In the genomic region with DNA sequence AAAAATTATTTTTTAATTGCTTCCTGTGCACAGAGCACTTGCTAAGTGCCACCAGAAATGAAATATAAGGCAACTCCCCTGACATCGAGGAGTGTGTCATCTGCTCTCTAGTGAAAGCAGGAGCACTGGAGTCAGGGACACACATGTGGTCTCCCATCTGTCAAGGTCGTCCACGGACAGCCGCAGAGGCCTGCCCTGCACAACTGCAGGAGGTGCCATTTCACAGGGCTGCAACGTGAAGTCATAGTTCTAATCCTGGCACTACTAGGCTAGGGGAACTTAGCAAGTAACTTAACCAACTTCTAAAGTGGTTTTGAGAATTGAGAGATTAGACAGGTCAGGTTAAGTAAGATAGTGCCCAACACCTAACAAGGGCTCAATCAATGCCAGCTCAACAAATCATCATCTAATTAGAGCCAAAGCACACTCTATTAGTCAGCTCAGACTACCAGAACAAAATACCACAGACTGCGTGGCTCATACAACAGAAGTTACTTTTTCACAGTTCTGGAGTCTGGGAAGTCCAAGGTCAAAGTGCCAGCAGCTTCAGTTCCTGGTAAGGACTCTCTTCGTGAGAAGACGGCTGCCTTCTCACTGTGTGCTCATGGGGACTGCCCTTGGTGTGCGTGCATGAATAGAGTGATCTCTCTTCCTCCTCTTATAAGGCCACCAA, we compare ENCODE assay signal across 10 cellular contexts. TPM values are rescaled to one million over a fixed set of nuclear protein-coding genes. Genes with fewer than 3 reads are reported as not detected.
DNase-seq lines count a peak whose midpoint lies in the region; ATAC-seq and TF ChIP-seq lines count a peak whose summit lies in the region.
"Had no signal": no experiment of that assay in that cellular context is flagged by ENCODE, and none has a peak within 500 bp of the region (broad histone marks: within the 10 kb centered on the region; RNA-seq: fewer than 3 reads in every experiment).

No MANE protein-coding gene starts in this region.

- peaks cover 75% of the 10 kb centered on the region for H3K4me1 Mint-ChIP-seq in CD8-positive, alpha-beta T cell (ENCODE audit: low read depth)

- POLR2A ChIA-PET in CD8-positive, alpha-beta T cell (lab: Charles Lee), result no interaction called here

- no peaks in the 10 kb centered on the region for H3K27me3 ChIP-seq in CD8-positive, alpha-beta T cell (ENCODE audit: insufficient read depth, low read length)
- H3K27me3 ChIP-seq in brain microvascular endothelial cell (replicated peaks), result no peaks in the 10 kb centered on the region

- H3K4me1 ChIP-seq in CD8-positive, alpha-beta T cell (ENCODE audit: insufficient read depth, low read length), result peaks cover 15% of the 10 kb centered on the region
- peaks cover 13% of the 10 kb centered on the region for H3K4me1 ChIP-seq in mucosa of descending colon (ENCODE audit: low read depth)

- CTCF ChIA-PET in CD8-positive, alpha-beta T cell (lab: Charles Lee), result no interaction called here

- in situ Hi-C loops in brain microvascular endothelial cell (cut with HindIII; ENCODE audit: low pct_ligation_motif_present, low sequenced_read_pairs), result no loop called here

- H3K4me3 ChIP-seq in CD8-positive, alpha-beta T cell (ENCODE audit: low read depth, low read length), result no peak overlapping the region
- H3K4me3 ChIP-seq in brain microvascular endothelial cell (ENCODE audit: low read depth, low read length), result no peak overlapping the region
- no peak overlapping the region for H3K4me3 ChIP-seq in mucosa of descending colon

- no peaks in the 10 kb centered on the region for H3K36me3 ChIP-seq in CD8-positive, alpha-beta T cell (ENCODE audit: insufficient read depth, low read length)
- H3K36me3 ChIP-seq in brain microvascular endothelial cell (replicated peaks) (no peaks in the 10 kb centered on the region), mucosa of descending colon (ENCODE audit: low read depth) (no peaks in the 10 kb centered on the region)

- intact Hi-C loops in CD8-positive, alpha-beta T cell (cut with DNase I, micrococcal nuclease), result no loop called here
- intact Hi-C loops in mucosa of descending colon (cut with DNase I, micrococcal nuclease), result no loop called here

- no peak for TF ChIP-seq CTCF in CD8-positive, alpha-beta T cell (IDR thresholded peaks at IDR 0.05)
- no peak for TF ChIP-seq CTCF in brain microvascular endothelial cell (IDR thresholded peaks at IDR 0.05; ENCODE audit: low read depth, low read length, missing control alignments)
- no peak for TF ChIP-seq CTCF in mucosa of descending colon (IDR thresholded peaks at IDR 0.05)

- no peak for DNase-seq in CD8-positive, alpha-beta T cell
- DNase-seq in brain microvascular endothelial cell (peak; percentile 41), mucosa of descending colon (no peak), superior temporal gyrus (ENCODE audit: extremely low spot score) (no peak), globus pallidus (ENCODE audit: low spot score) (no peak), midbrain (lab: John Stamatoyannopoulos, UW) (no peak)
- DNase-seq: kidney had no signal

- H3K4me3 Mint-ChIP-seq in CD8-positive, alpha-beta T cell, result no peak overlapping the region
- H3K4me3 Mint-ChIP-seq: T-helper 1 cell treated with Interleukin-12 subunit alpha and Interleukin-12 subunit beta and Interleukin-4 antibody, amounts not matched to agents 30 μg/mL and 1 μg/mL, for 36 hours had no signal

- H3K36me3 Mint-ChIP-seq in CD8-positive, alpha-beta T cell, result peaks cover 32% of the 10 kb centered on the region

- H3K27ac Mint-ChIP-seq in CD8-positive, alpha-beta T cell, result peak overlapping the region; percentile 18
- H3K27ac Mint-ChIP-seq: T-helper 1 cell treated with Interleukin-12 subunit alpha and Interleukin-12 subunit beta and Interleukin-4 antibody, amounts not matched to agents 30 μg/mL and 1 μg/mL, for 36 hours had no signal

- no peaks in the 10 kb centered on the region for H3K27me3 Mint-ChIP-seq in CD8-positive, alpha-beta T cell (ENCODE audit: low read depth)

- peaks cover 2% of the 10 kb centered on the region for H3K9me3 ChIP-seq in CD8-positive, alpha-beta T cell (ENCODE audit: low read length)
- H3K9me3 ChIP-seq in mucosa of descending colon, result no peaks in the 10 kb centered on the region

- ATAC-seq in CD8-positive, alpha-beta T cell, result no peak
- ATAC-seq in HG02610 (IDR thresholded peaks at IDR 0.05; ENCODE audit: unreplicated experiment) (peak; percentile 45), mucosa of descending colon (peak; percentile 63), HG03469 (IDR thresholded peaks at IDR 0.05; ENCODE audit: unreplicated experiment) (no peak)

- no peak overlapping the region for H3K27ac ChIP-seq in CD8-positive, alpha-beta T cell (ENCODE audit: low read depth, low read length)
- H3K27ac ChIP-seq in brain microvascular endothelial cell, result no peak overlapping the region

- no peaks in the 10 kb centered on the region for H3K9me3 Mint-ChIP-seq in CD8-positive, alpha-beta T cell

RNA-seq across cellular contexts. Expression of gene FOXN3, which starts 30.7 kb away (rescaled TPM):
- total RNA-seq in CD8-positive, alpha-beta T cell, result 100 to 1,000 TPM; 134 to 139 TPM
- 100 to 1,000 TPM in 2 of 3 donors, 10 to 100 TPM in 1; 77.4 to 154 (median 113) TPM for total RNA-seq in mucosa of descending colon

Comparison
In these comparisons a context has a peak if more than half of its experiments do, and no peak if none do; other contexts are left out.
1. ATAC-seq: peak in HG02610 (single experiment) and mucosa of descending colon (single experiment); none in CD8-positive, alpha-beta T cell (single experiment) and HG03469 (single experiment).